Comparison of ENCODE assay signal across 11 cellular contexts in genomic region chr22:21876486-21877176, GRCh38. TPM values are rescaled to one million over a fixed set of nuclear protein-coding genes. Genes with fewer than 3 reads are reported as not detected.
DNase-seq lines count a peak whose midpoint lies in the region; ATAC-seq, FAIRE-seq and TF ChIP-seq lines count a peak whose summit lies in the region.
"Had no signal": no experiment of that assay in that cellular context is flagged by ENCODE, and none has a peak within 500 bp of the region (broad histone marks: within the 10 kb centered on the region; RNA-seq: fewer than 3 reads in every experiment).

No MANE protein-coding gene starts in this region.

- H2BK15ac ChIP-seq in H1 (ENCODE audit: low read length) = no peak overlapping the region

- H4K8ac ChIP-seq in H1 (ENCODE audit: extremely low read depth, insufficient read depth, low read length) = no peak overlapping the region

- H4K91ac ChIP-seq in H1 (replicated peaks; ENCODE audit: insufficient read length, low read length) = no peak overlapping the region

- no peak overlapping the region for H2BK20ac ChIP-seq in H1 (ENCODE audit: low read length)

- no peak overlapping the region for H3K14ac ChIP-seq in H1 (ENCODE audit: insufficient read length)

- no peak overlapping the region for H4K5ac ChIP-seq in H1 (ENCODE audit: insufficient read length, low read depth, low read length)

- no peak overlapping the region for H2AK5ac ChIP-seq in H1 (ENCODE audit: low read depth, low read length)

- no peaks in the 10 kb centered on the region for H3K36me3 Mint-ChIP-seq in stimulated activated effector memory CD8-positive, alpha-beta T cell treated with anti-CD3 and anti-CD28 coated beads, Interleukin-12 subunit alpha, Interleukin-12 subunit beta, amount 100 ng/mL, for 72 hours
- H3K36me3 Mint-ChIP-seq in endothelial cell (ENCODE audit: low read depth, unreplicated experiment) = no peaks in the 10 kb centered on the region

- H2BK120ac ChIP-seq in H1 (replicated peaks; ENCODE audit: low read depth, low read length) = no peak overlapping the region

- H2BK12ac ChIP-seq in H1 (ENCODE audit: low read depth, low read length) = no peak overlapping the region

- no peak overlapping the region for H2BK5ac ChIP-seq in H1 (ENCODE audit: low read depth, low read length)

- no peak overlapping the region for H3K27ac ChIP-seq in H1 (ENCODE audit: low read depth, low read length)
- H3K27ac ChIP-seq: C4-2B had no signal

- CTCF ChIA-PET in H1 (lab: Charles Lee; ENCODE audit: partially characterized antibody) = no interaction called here

- peak; percentile 35 for DNase-seq in activated T-cell treated with anti-CD3 and anti-CD28 coated beads for 48 hours (ENCODE audit: low read depth)
- no peak for DNase-seq in activated T-cell treated with anti-CD3 and anti-CD28 coated beads, Interleukin-2, amount 50 U/mL, for 1 hour
- peak; percentile 40 for DNase-seq in SKM-1 (lab: John Stamatoyannopoulos, UW; ENCODE audit: unreplicated experiment)
- DNase-seq in H1 (ENCODE audit: low read depth in 1 of 2, low spot score in 2 of 2) = no peak
- peak; percentile 19 to 79 for DNase-seq in stimulated activated effector memory CD8-positive, alpha-beta T cell treated with anti-CD3 and anti-CD28 coated beads, Interleukin-12 subunit alpha, Interleukin-12 subunit beta, amount 100 ng/mL, for 72 hours (ENCODE audit: low spot score in 2 of 2)
- no peak for DNase-seq in NCI-H526 (lab: John Stamatoyannopoulos, UW)
- no peak for DNase-seq in endothelial cell (ENCODE audit: low spot score)
- DNase-seq: NCI-H82, occipital lobe had no signal

- H2AFZ ChIP-seq in H1 (ENCODE audit: low read length) = no peak overlapping the region

- no peak overlapping the region for H3K23ac ChIP-seq in H1 (ENCODE audit: insufficient read length)

- no peak for TF ChIP-seq POLR2A in H1 (IDR thresholded peaks at IDR 0.05; ENCODE audit: control extremely low read depth in 1 of 2, low read depth in 2 of 2, low read length in 2 of 2)

- no peaks in the 10 kb centered on the region for H3K9me3 ChIP-seq in H1 (ENCODE audit: insufficient read depth in 2 of 2, low read depth in 1 of 2, low read length in 1 of 2)

- POLR2A ChIA-PET in H1 (lab: Charles Lee; ENCODE audit: partially characterized antibody) = interaction anchor here (1.1 to 1.2 kb wide), 2 partner anchors 9 to 10 kb away, joined by 3 to 5 read pairs; partner anchors contain the start of gene MAPK1

- peak overlapping the region; percentile 6 for H3K4me3 Mint-ChIP-seq in stimulated activated effector memory CD8-positive, alpha-beta T cell treated with anti-CD3 and anti-CD28 coated beads, Interleukin-12 subunit alpha, Interleukin-12 subunit beta, amount 100 ng/mL, for 72 hours
- no peak overlapping the region for H3K4me3 Mint-ChIP-seq in endothelial cell (ENCODE audit: unreplicated experiment)

- H3K79me1 ChIP-seq in H1 (ENCODE audit: low read depth, low read length) = no peaks in the 10 kb centered on the region

- TF ChIP-seq CTCF in H1 (IDR thresholded peaks at IDR 0.05; ENCODE audit: control extremely low read depth in 1 of 3, insufficient read depth in 1 of 3, low read depth in 1 of 3, low read length in 3 of 3) (no peak), endothelial cell (IDR thresholded peaks at IDR 0.05; ENCODE audit: unreplicated experiment) (no peak)

- H3K4me3 ChIP-seq in H1 (ENCODE audit: extremely low read depth in 1 of 4, insufficient read depth in 2 of 4, low read depth in 3 of 4, low read length in 4 of 4) = no peak overlapping the region

- FAIRE-seq in H1 (lab: Jason Lieb, UNC) = no peak

- H3K23me2 ChIP-seq in H1 (ENCODE audit: low read depth, low read length) = no peaks in the 10 kb centered on the region

- H3K4me1 ChIP-seq in H1 (replicated peaks in 1 of 4; ENCODE audit: control insufficient read depth in 3 of 4, insufficient read depth in 4 of 4, low read length in 3 of 4) = no peaks in the 10 kb centered on the region

- no peak overlapping the region for H3K18ac ChIP-seq in H1 (ENCODE audit: extremely low read depth, low read length)

- H3K27ac Mint-ChIP-seq in stimulated activated effector memory CD8-positive, alpha-beta T cell treated with anti-CD3 and anti-CD28 coated beads, Interleukin-12 subunit alpha, Interleukin-12 subunit beta, amount 100 ng/mL, for 72 hours = peak overlapping the region; percentile 77
- H3K27ac Mint-ChIP-seq in endothelial cell (ENCODE audit: unreplicated experiment) = no peak overlapping the region

- no peak for TF ChIP-seq EP300 in H1 (IDR thresholded peaks at IDR 0.05; ENCODE audit: borderline replicate concordance in 1 of 2, low read depth in 2 of 2, low read length in 2 of 2)

- no peaks in the 10 kb centered on the region for H3K27me3 ChIP-seq in H1 (replicated peaks in 1 of 4; ENCODE audit: control insufficient read depth in 3 of 4, extremely low read depth in 1 of 4, insufficient read depth in 3 of 4, low read length in 3 of 4)

- peaks cover 21% of the 10 kb centered on the region for H3K4me1 Mint-ChIP-seq in stimulated activated effector memory CD8-positive, alpha-beta T cell treated with anti-CD3 and anti-CD28 coated beads, Interleukin-12 subunit alpha, Interleukin-12 subunit beta, amount 100 ng/mL, for 72 hours
- no peaks in the 10 kb centered on the region for H3K4me1 Mint-ChIP-seq in endothelial cell (ENCODE audit: unreplicated experiment)

- H3K79me2 ChIP-seq in H1 (ENCODE audit: control insufficient read depth in 1 of 2, insufficient read depth in 2 of 2, low read length in 2 of 2) = no peaks in the 10 kb centered on the region

- no peak for TF ChIP-seq RAD21 in H1 (IDR thresholded peaks at IDR 0.05 in 1 of 2, conservative IDR thresholded peaks at IDR 0.05 in 1 of 2; ENCODE audit: low read depth in 2 of 2, low read length in 2 of 2)

- H3K4ac ChIP-seq in H1 (replicated peaks; ENCODE audit: insufficient read length, low read depth, low read length) = no peak overlapping the region

- H3K9ac ChIP-seq in H1 (replicated peaks in 1 of 4; ENCODE audit: extremely low read depth in 1 of 4, low read depth in 3 of 4, low read length in 3 of 4) = no peak overlapping the region

- no peaks in the 10 kb centered on the region for H3K27me3 Mint-ChIP-seq in endothelial cell (ENCODE audit: unreplicated experiment)

- no peaks in the 10 kb centered on the region for H3K9me3 Mint-ChIP-seq in stimulated activated effector memory CD8-positive, alpha-beta T cell treated with anti-CD3 and anti-CD28 coated beads, Interleukin-12 subunit alpha, Interleukin-12 subunit beta, amount 100 ng/mL, for 72 hours
- H3K9me3 Mint-ChIP-seq in endothelial cell (ENCODE audit: unreplicated experiment) = no peaks in the 10 kb centered on the region

- no peak overlapping the region for H3K4me2 ChIP-seq in H1 (ENCODE audit: insufficient read depth in 1 of 2, low read depth in 2 of 2, low read length in 2 of 2)

- ATAC-seq in stimulated activated effector memory CD8-positive, alpha-beta T cell treated with anti-CD3 and anti-CD28 coated beads, Interleukin-12 subunit alpha, Interleukin-12 subunit beta, amount 100 ng/mL, for 72 hours = peak; percentile 97
- no peak for ATAC-seq in HG03095 (IDR thresholded peaks at IDR 0.05; ENCODE audit: unreplicated experiment)

- H3K56ac ChIP-seq in H1 (replicated peaks; ENCODE audit: insufficient read length, low read depth, low read length) = no peak overlapping the region

- no peaks in the 10 kb centered on the region for H3K36me3 ChIP-seq in H1 (ENCODE audit: control insufficient read depth in 2 of 4, insufficient read depth in 4 of 4, low read length in 3 of 4)

- peaks cover 0 to 2% of the 10 kb centered on the region in 2 experiments for H4K20me1 ChIP-seq in H1 (replicated peaks in 1 of 2; ENCODE audit: control insufficient read depth in 1 of 2, insufficient read depth in 2 of 2, low read length in 2 of 2)

- 86% methylated on average over 4 of the region's 4 CpGs; no CpG with 5 or more reads in 1 of the 2 experiments for WGBS in H1 (ENCODE audit: extremely low coverage in 1 of 2, insufficient coverage in 1 of 2, insufficient read length in 1 of 2, insufficient replicate concordance in 2 of 2, low coverage in 1 of 2, low lambda C conversion rate in 2 of 2, missing lambda C conversion rate in 1 of 2), 2 experiments

TF ChIP-seq in H1, 55 proteins besides CTCF, POLR2A, EP300 and RAD21:
- peak; percentile 59; the same call in 1 of the 2 replicates for TF ChIP-seq USF2 (IDR thresholded peaks at IDR 0.05; ENCODE audit: low read length)
- no peak for TF ChIP-seq KDM4A (IDR thresholded peaks at IDR 0.05; ENCODE audit: low read depth, low read length, severe bottlenecking)
TF ChIP-seq in H1: peak in this region for 1.

RNA-seq across cellular contexts. Expression of gene MAPK1, which starts 9.2 kb away (rescaled TPM):
- total RNA-seq in H1 (2021; fragmentation: NEBNext Ultra II Directional; extraction: Animal tissue kit (Norgen Biotek cat#: 25700)) = 95.8 and 101 TPM in 2 replicates
- polyA plus RNA-seq in H1 (2011; rRNA removed) = 20.9 and 28.1 TPM in 2 replicates
- 28.5 TPM for polyA plus RNA-seq in H1 (2011; cell fraction: cytosol; rRNA removed)
- polyA plus RNA-seq in H1 (2011; cell fraction: nucleus; rRNA removed) = 32.3 TPM
- 38.2 to 61.7 TPM (median 47.8 TPM) in 4 replicates for polyA plus RNA-seq in H1 (2012, experiment 1 of 2)
- polyA plus RNA-seq in H1 (2012, experiment 2 of 2) = 8.1 TPM
- 33.8 TPM for polyA plus RNA-seq in H1 (2013, experiment 1 of 2)
- 35.8 TPM for polyA plus RNA-seq in H1 (2013, experiment 2 of 2)
- 84.6 and 115 TPM in 2 replicates for polyA minus RNA-seq in H1 (2011; rRNA and poly(A)+ RNA removed)
- polyA minus RNA-seq in H1 (2011; cell fraction: cytosol; rRNA and poly(A)+ RNA removed) = 21.4 TPM
- 25.4 TPM for polyA minus RNA-seq in H1 (2011; cell fraction: nucleus; rRNA and poly(A)+ RNA removed)
- 119 TPM for total RNA-seq in endothelial cell (ENCODE audit: unreplicated experiment)

Comparison
In these comparisons a context has a peak if more than half of its experiments do, and no peak if none do; other contexts are left out.
1. DNase-seq: peak in activated T-cell treated with anti-CD3 and anti-CD28 coated beads for 48 hours (single experiment), SKM-1 (single experiment) and stimulated activated effector memory CD8-positive, alpha-beta T cell treated with anti-CD3 and anti-CD28 coated beads, Interleukin-12 subunit alpha, Interleukin-12 subunit beta, amount 100 ng/mL, for 72 hours (2 of 2); none in activated T-cell treated with anti-CD3 and anti-CD28 coated beads, Interleukin-2, amount 50 U/mL, for 1 hour (single experiment), H1 (0 of 2), NCI-H526 (0 of 2) and endothelial cell (single experiment).